ENCODE assay signal across 14 cellular contexts in the genomic region with DNA sequence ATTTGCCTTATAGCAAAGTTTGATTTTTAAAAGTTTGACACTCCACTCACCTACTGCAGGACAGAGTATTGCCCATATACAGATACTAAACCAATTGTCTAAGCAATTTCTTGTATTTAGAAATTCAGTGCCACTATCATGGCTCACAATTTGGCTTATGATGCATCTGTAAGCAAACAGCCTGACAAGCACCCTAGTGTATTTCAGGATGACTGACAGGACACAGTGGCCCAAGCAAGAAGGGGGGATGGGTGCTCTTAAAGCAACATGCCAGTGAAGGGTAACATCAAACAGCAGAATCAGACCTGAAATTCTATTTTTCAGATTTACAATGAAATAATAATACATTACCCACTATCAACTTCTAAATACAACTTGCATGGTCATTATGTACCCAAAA. TPM values are rescaled to one million over a fixed set of nuclear protein-coding genes. Genes with fewer than 3 reads are reported as not detected.
A peak's percentile ranks its signal among the peaks of the same experiment; 100 is the strongest.
DNase-seq lines count a peak whose midpoint lies in the region; ATAC-seq, FAIRE-seq and TF ChIP-seq lines count a peak whose summit lies in the region.
"Had no signal": no experiment of that assay in that cellular context is flagged by ENCODE, and none has a peak within 500 bp of the region (broad histone marks: within the 10 kb centered on the region; RNA-seq: fewer than 3 reads in every experiment).

No MANE protein-coding gene starts in this region.

- H3K9me1 ChIP-seq in K562 (ENCODE audit: control insufficient read depth, insufficient read depth, low read length) = no peaks in the 10 kb centered on the region

- BruUV-seq in K562 (replicated peaks; lab: Mats Ljungman, UMichigan) = no TSS peak

- no peaks in the 10 kb centered on the region for H3K79me2 ChIP-seq in K562 (ENCODE audit: control insufficient read depth, insufficient read depth, low read length)

- no peaks in the 10 kb centered on the region for H3K27me3 ChIP-seq in K562 (ENCODE audit: control insufficient read depth in 2 of 2, insufficient read depth in 2 of 2, low read length in 2 of 2)
- H3K27me3 ChIP-seq in testis = no peaks in the 10 kb centered on the region

- H2AFZ ChIP-seq in K562 (ENCODE audit: low read depth, low read length) = no peak overlapping the region

- no peaks in the 10 kb centered on the region for H3K4me1 ChIP-seq in K562 (replicated peaks in 1 of 2; ENCODE audit: control insufficient read depth in 2 of 2, insufficient read depth in 2 of 2, low read length in 2 of 2)
- H3K4me1 ChIP-seq in testis = no peaks in the 10 kb centered on the region

- POLR2A ChIA-PET in K562 (lab: Yijun Ruan, JAX) = no interaction called here

- no peak for TF ChIP-seq RAD21 in K562 (CRISPR knock-in tag; conservative IDR thresholded peaks at IDR 0.05 in 1 of 2, IDR thresholded peaks at IDR 0.05 in 1 of 2)

- FAIRE-seq in K562 (lab: Jason Lieb, UNC) = no peak

- H3K27ac ChIP-seq in K562 (ENCODE audit: extremely low read depth, low read depth, low read length) (no peak overlapping the region), testis (no peak overlapping the region)
- H3K27ac ChIP-seq: 22Rv1 had no signal

- intact Hi-C loops in K562 (cut with micrococcal nuclease) (no loop called here), testis (cut with DNase I; ENCODE audit: low total_unique reads) (no loop called here)

- TF ChIP-seq EP300 in K562 (IDR thresholded peaks at IDR 0.05; ENCODE audit: low read length) = no peak

- in situ Hi-C loops in K562 (cut with MboI) = loop anchor here (10.0 kb wide), 1 partner anchor 109 kb away; no protein-coding TSS in a partner anchor

- CTCF ChIA-PET in K562 (lab: Yijun Ruan, JAX; ENCODE audit: low intra/inter-chr PET ratio) = interaction anchor here (0.6 to 3.6 kb wide), 2 partner anchors 8 to 115 kb away, joined by 4 to 49 read pairs; no protein-coding TSS in a partner anchor

- no peak overlapping the region for H3K9ac ChIP-seq in K562 (ENCODE audit: insufficient read depth in 1 of 2, low read depth in 2 of 2, low read length in 2 of 2)

- TF ChIP-seq CTCF in K562 (IDR thresholded peaks at IDR 0.05 in 2 of 3, conservative IDR thresholded peaks at IDR 0.05 in 1 of 3; ENCODE audit: insufficient read depth in 2 of 3, low read depth in 1 of 3, low read length in 3 of 3) = no peak
- no peak for TF ChIP-seq CTCF in testis (IDR thresholded peaks at IDR 0.05)

- H3K4me3 ChIP-seq in K562 (no peak overlapping the region), testis (no peak overlapping the region)

- H3K9me3 ChIP-seq in K562 (replicated peaks; ENCODE audit: control insufficient read depth, insufficient read depth, low read depth, low read length) (no peaks in the 10 kb centered on the region), testis (no peaks in the 10 kb centered on the region)

- DNase-seq in DMS 273 (lab: John Stamatoyannopoulos, UW; ENCODE audit: unreplicated experiment) (peak; percentile 8), DMS 273 treated with DMSO at 0.1 percent for 48 hours (lab: John Stamatoyannopoulos, UW) (no peak), K562 (ENCODE audit: extremely low read depth in 1 of 4, low spot score in 3 of 4) (no peak), iris pigment epithelial cell (ENCODE audit: low read depth) (peak; percentile 1), testis (peak; percentile 32), KG1 (lab: John Stamatoyannopoulos, UW) (no peak), NCI-H748 treated with DMSO at 0.1 percent for 48 hours (lab: John Stamatoyannopoulos, UW) (no peak)
- DNase-seq: activated CD4-positive, alpha-beta memory T cell treated with anti-CD3 and anti-CD28 coated beads, Interleukin-2, amount 10 ng/mL, durations not matched to agents 7 days and 5 days; activated naive CD8-positive, alpha-beta T cell treated with anti-CD3 and anti-CD28 coated beads for 36 hours; DMS153; NCI-H446 treated with DMSO at 0.1 percent for 48 hours; T-cell had no signal

- ATAC-seq in K562 (peak; percentile 55; the same call in 2 of the 3 replicates), GM18498 (IDR thresholded peaks at IDR 0.05; ENCODE audit: unreplicated experiment) (no peak)
- ATAC-seq: T-cell had no signal

- H3K36me3 ChIP-seq in K562 (ENCODE audit: control insufficient read depth, insufficient read depth, low read length) (no peaks in the 10 kb centered on the region), testis (ENCODE audit: low read depth, missing control alignments) (no peaks in the 10 kb centered on the region)

- H3K4me2 ChIP-seq in K562 (ENCODE audit: insufficient read depth, low read length) = no peak overlapping the region

- no peaks in the 10 kb centered on the region for H4K20me1 ChIP-seq in K562 (replicated peaks; ENCODE audit: control insufficient read depth, insufficient read depth, low read length)

- TF ChIP-seq POLR2A in K562 (conservative IDR thresholded peaks at IDR 0.05) (no peak), testis (IDR thresholded peaks at IDR 0.05) (no peak)

TF ChIP-seq in K562, 482 proteins besides CTCF, POLR2A, EP300 and RAD21 (continues in another document):
- TF ChIP-seq, protein P1, sequence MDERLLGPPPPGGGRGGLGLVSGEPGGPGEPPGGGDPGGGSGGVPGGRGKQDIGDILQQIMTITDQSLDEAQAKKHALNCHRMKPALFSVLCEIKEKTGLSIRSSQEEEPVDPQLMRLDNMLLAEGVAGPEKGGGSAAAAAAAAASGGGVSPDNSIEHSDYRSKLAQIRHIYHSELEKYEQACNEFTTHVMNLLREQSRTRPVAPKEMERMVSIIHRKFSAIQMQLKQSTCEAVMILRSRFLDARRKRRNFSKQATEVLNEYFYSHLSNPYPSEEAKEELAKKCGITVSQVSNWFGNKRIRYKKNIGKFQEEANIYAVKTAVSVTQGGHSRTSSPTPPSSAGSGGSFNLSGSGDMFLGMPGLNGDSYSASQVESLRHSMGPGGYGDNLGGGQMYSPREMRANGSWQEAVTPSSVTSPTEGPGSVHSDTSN (CRISPR knock-in tag; IDR thresholded peaks at IDR 0.05; ENCODE audit: low read depth) = no peak
- TF ChIP-seq, protein P1 (tag; conservative IDR thresholded peaks at IDR 0.05; ENCODE audit: low read depth) = peak; percentile 62
- TF ChIP-seq CSDE1 (IDR thresholded peaks at IDR 0.05) (no peak), SMARCC2 (IDR thresholded peaks at IDR 0.05; ENCODE audit: low read depth) (no peak), SRSF3 (IDR thresholded peaks at IDR 0.05; ENCODE audit: insufficient read depth, low read length) (no peak), ZNF583 (CRISPR knock-in tag; IDR thresholded peaks at IDR 0.05) (no peak), SMAD4 (CRISPR knock-in tag; conservative IDR thresholded peaks at IDR 0.05) (no peak), PKNOX1 (IDR thresholded peaks at IDR 0.05) (peak; percentile 85), ZKSCAN1 (IDR thresholded peaks at IDR 0.05; ENCODE audit: low read depth, low read length) (no peak), MEIS2 (IDR thresholded peaks at IDR 0.05; ENCODE audit: partially characterized antibody) (peak; percentile 16)
- TF ChIP-seq, protein P2, sequence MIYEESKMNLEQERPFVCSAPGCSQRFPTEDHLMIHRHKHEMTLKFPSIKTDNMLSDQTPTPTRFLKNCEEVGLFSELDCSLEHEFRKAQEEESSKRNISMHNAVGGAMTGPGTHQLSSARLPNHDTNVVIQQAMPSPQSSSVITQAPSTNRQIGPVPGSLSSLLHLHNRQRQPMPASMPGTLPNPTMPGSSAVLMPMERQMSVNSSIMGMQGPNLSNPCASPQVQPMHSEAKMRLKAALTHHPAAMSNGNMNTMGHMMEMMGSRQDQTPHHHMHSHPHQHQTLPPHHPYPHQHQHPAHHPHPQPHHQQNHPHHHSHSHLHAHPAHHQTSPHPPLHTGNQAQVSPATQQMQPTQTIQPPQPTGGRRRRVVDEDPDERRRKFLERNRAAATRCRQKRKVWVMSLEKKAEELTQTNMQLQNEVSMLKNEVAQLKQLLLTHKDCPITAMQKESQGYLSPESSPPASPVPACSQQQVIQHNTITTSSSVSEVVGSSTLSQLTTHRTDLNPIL (CRISPR knock-in tag; IDR thresholded peaks at IDR 0.05) = no peak

RNA-seq across cellular contexts. Expression of gene CTNNA3, which starts 30.5 kb away (rescaled TPM):
- not detected in 2 replicates for total RNA-seq in K562 (2011; cell fraction: chromatin; rRNA removed; ENCODE audit: low replicate concordance)
- total RNA-seq in K562 (2011; cell fraction: nucleolus; rRNA removed) = not detected in 2 replicates
- not detected in 2 replicates for total RNA-seq in K562 (2011; cell fraction: nucleoplasm; rRNA removed)
- not detected in 2 replicates for total RNA-seq in K562 (2014; rRNA removed)
- total RNA-seq in K562 (2014; rRNA removed; fragmentation: Illumina TruSeq; extraction: Trizol) = not detected in 2 replicates
- not detected in 2 replicates for total RNA-seq in K562 (2015; rRNA removed; fragmentation: Illumina TruSeq; extraction: Trizol)
- not detected in 2 replicates for total RNA-seq in K562 (2021)
- polyA plus RNA-seq in K562 (2011; rRNA removed) = 0.04 TPM in 1 of 2 replicates, not detected in the other
- polyA plus RNA-seq in K562 (2011; cell fraction: cytosol; rRNA removed) = under 0.01 TPM in 1 of 2 replicates, not detected in the other
- polyA plus RNA-seq in K562 (2011; cell fraction: nucleus; rRNA removed) = not detected in 2 replicates
- not detected in 2 replicates for polyA plus RNA-seq in K562 (2012)
- polyA plus RNA-seq in K562 (2014; fragmentation: Illumina TruSeq; extraction: Trizol) = not detected in 2 replicates
- polyA plus RNA-seq in K562 (2014; fragmentation: Nextera tagmentation; extraction: Ambion mirVana) = not detected
- polyA plus RNA-seq in K562 (2014; rRNA removed) = not detected in 2 replicates
- not detected in 2 replicates for polyA minus RNA-seq in K562 (2011; rRNA and poly(A)+ RNA removed)
- polyA minus RNA-seq in K562 (2011; cell fraction: cytosol; rRNA and poly(A)+ RNA removed) = not detected in 2 replicates
- polyA minus RNA-seq in K562 (2011; cell fraction: nucleus; rRNA and poly(A)+ RNA removed) = not detected in 2 replicates
- total RNA-seq in testis = 10 to 100 TPM; 18.3 to 19.4 TPM
- 17.8 TPM for polyA plus RNA-seq in testis (ENCODE audit: insufficient read depth, low read depth, low replicate concordance)
- total RNA-seq: activated naive CD8-positive, alpha-beta T cell treated with anti-CD3 and anti-CD28 coated beads for 36 hours had no signal

Comparison
In these comparisons a context has a peak if more than half of its experiments do, and no peak if none do; other contexts are left out.
1. DNase-seq: peak in DMS 273 (single experiment), iris pigment epithelial cell (single experiment) and testis (single experiment); none in DMS 273 treated with DMSO at 0.1 percent for 48 hours (single experiment), K562 (0 of 4), KG1 (single experiment) and NCI-H748 treated with DMSO at 0.1 percent for 48 hours (single experiment).
2. RNA of gene CTNNA3, which starts 30.5 kb away (total RNA-seq): 18.3 to 19.4 TPM in testis; not detected in K562; every median in the first group is over 10 times any median in the second.